Comparison of ENCODE assay signal across 32 cellular contexts in genomic region chr1:99520121-99520520, GRCh38.
DNase-seq lines count a peak whose midpoint lies in the region; ATAC-seq, FAIRE-seq and TF ChIP-seq lines count a peak whose summit lies in the region.
"Had no signal": no experiment of that assay in that cellular context is flagged by ENCODE, and none has a peak within 500 bp of the region (broad histone marks: within the 10 kb centered on the region; RNA-seq: fewer than 3 reads in every experiment).

No MANE protein-coding gene starts in this region.

- no peak overlapping the region for H2AK5ac ChIP-seq in trophoblast cell (ENCODE audit: low read length)

- H3K4me2 ChIP-seq in HepG2 (ENCODE audit: low read depth, low read length) (no peak overlapping the region), trophoblast cell (ENCODE audit: low read length) (no peak overlapping the region)
- H3K4me2 ChIP-seq: A549; BLaER1; BLaER1 treated with 17β-estradiol and CSF1 and Interleukin-3, amounts not matched to agents 10 nM and 100 nM had no signal

- H2AFZ ChIP-seq in HepG2 (ENCODE audit: low read length) (no peak overlapping the region), trophoblast cell (ENCODE audit: insufficient read depth, low read length, poor library complexity) (no peak overlapping the region)

- BruUV-seq in HepG2 (replicated peaks; lab: Mats Ljungman, UMichigan) = no TSS peak

- no peak overlapping the region for H3K4ac ChIP-seq in trophoblast cell (ENCODE audit: low read depth, low read length)

- TF ChIP-seq CTCF in HepG2 (CRISPR knock-in tag; IDR thresholded peaks at IDR 0.05) (no peak), right lobe of liver (IDR thresholded peaks at IDR 0.05) (no peak), WTC11 (IDR thresholded peaks at IDR 0.05) (no peak)

- TF ChIP-seq EP300 in HepG2 (IDR thresholded peaks at IDR 0.05; ENCODE audit: low read depth in 2 of 2, low read length in 2 of 2) = no peak
- TF ChIP-seq EP300 in HepG2 (CRISPR knock-in tag; IDR thresholded peaks at IDR 0.05; ENCODE audit: borderline replicate concordance) = no peak

- FAIRE-seq in HepG2 (lab: Jason Lieb, UNC) = no peak
- FAIRE-seq: A204.1, A549 had no signal

- DNase-seq in HepG2 (ENCODE audit: low spot score) (no peak), right lobe of liver (no peak), WTC11 (ENCODE audit: low spot score) (no peak), trophoblast cell (no peak)
- DNase-seq: 8988T; ACHN; AML-193; BE2C; C1 segment of cervical spinal cord; Caco-2; Calu3; CD4-positive, alpha-beta memory T cell; CD4-positive, alpha-beta T cell; CD4-positive, CD25-positive, alpha-beta regulatory T cell; CD8-positive, alpha-beta memory T cell; CD8-positive, alpha-beta T cell; COR-L47; DMS 273 treated with DMSO at 0.1 percent for 48 hours; DMS153; DMS53; DMS79; DMS79 treated with DMSO at 0.1 percent for 48 hours; DND-41; EL had no signal

- no peak overlapping the region for H3K27ac ChIP-seq in HepG2 (ENCODE audit: extremely low read length, insufficient read depth, low read length)
- H3K27ac ChIP-seq in right lobe of liver = no peak overlapping the region
- H3K27ac ChIP-seq in trophoblast cell (ENCODE audit: low read depth, low read length) = no peak overlapping the region
- H3K27ac ChIP-seq: 22Rv1; A549; BLaER1; BLaER1 treated with 17β-estradiol and CSF1 and Interleukin-3, amounts not matched to agents 10 nM and 100 nM; C4-2B had no signal

- in situ Hi-C loops in HepG2 (cut with HindIII; ENCODE audit: extremely low pct_ligation_motif_present, low pct_unique_long_range_greater_than_20kb) = no loop called here

- H3K4me3 Mint-ChIP-seq in WTC11 = no peak overlapping the region
- H3K4me3 Mint-ChIP-seq: B cell; CD14-positive monocyte; CD4-positive, alpha-beta memory T cell; CD4-positive, alpha-beta T cell; CD4-positive, CD25-positive, alpha-beta regulatory T cell; CD8-positive, alpha-beta memory T cell; CD8-positive, alpha-beta T cell had no signal

- H4K8ac ChIP-seq in trophoblast cell (ENCODE audit: low read depth, low read length) = no peak overlapping the region

- no peaks in the 10 kb centered on the region for H4K20me1 ChIP-seq in HepG2 (ENCODE audit: insufficient read depth, low read length)
- H4K20me1 ChIP-seq: BLaER1; BLaER1 treated with 17β-estradiol and CSF1 and Interleukin-3, amounts not matched to agents 10 nM and 100 nM had no signal

- H3K23ac ChIP-seq in trophoblast cell (ENCODE audit: low read length) = no peak overlapping the region

- CTCF ChIA-PET in HepG2 (lab: Yijun Ruan, JAX; ENCODE audit: low intra/inter-chr PET ratio, low total read pairs) (no interaction called here), WTC11 (lab: Charles Lee) (no interaction called here)

- ATAC-seq in HepG2 (no peak), right lobe of liver (no peak), WTC11 (no peak)
- ATAC-seq: A549; CD8-positive, alpha-beta T cell had no signal

- H3K9ac ChIP-seq in HepG2 (ENCODE audit: insufficient read depth, low read depth, low read length) = no peak overlapping the region
- no peak overlapping the region for H3K9ac ChIP-seq in trophoblast cell (ENCODE audit: low read length)
- H3K9ac ChIP-seq: BLaER1; BLaER1 treated with 17β-estradiol and CSF1 and Interleukin-3, amounts not matched to agents 10 nM and 100 nM had no signal

- H3K9me3 Mint-ChIP-seq in WTC11 = peaks cover 29% of the 10 kb centered on the region
- H3K9me3 Mint-ChIP-seq: CD8-positive, alpha-beta T cell had no signal

- H3K36me3 Mint-ChIP-seq in WTC11 = peaks cover 28% of the 10 kb centered on the region
- H3K36me3 Mint-ChIP-seq: CD14-positive monocyte; CD4-positive, alpha-beta memory T cell; CD4-positive, CD25-positive, alpha-beta regulatory T cell; CD8-positive, alpha-beta memory T cell; CD8-positive, alpha-beta T cell had no signal

- H2BK5ac ChIP-seq in trophoblast cell (ENCODE audit: low read depth, low read length, poor library complexity) = no peak overlapping the region

- H3K14ac ChIP-seq in trophoblast cell (ENCODE audit: low read length) = no peak overlapping the region

- no peaks in the 10 kb centered on the region for H3K9me3 ChIP-seq in HepG2 (ENCODE audit: low read length)
- H3K9me3 ChIP-seq in right lobe of liver = peaks cover 0 to 5% (median 0%) of the 10 kb centered on the region in 4 donors
- H3K9me3 ChIP-seq in trophoblast cell (ENCODE audit: insufficient read depth, low read depth, low read length) = no peaks in the 10 kb centered on the region
- H3K9me3 ChIP-seq: A549; BE2C; BLaER1; BLaER1 treated with 17β-estradiol and CSF1 and Interleukin-3, amounts not matched to agents 10 nM and 100 nM; Caco-2 had no signal

- no peaks in the 10 kb centered on the region; a peak in 1 of 5 replicates for H3K27me3 ChIP-seq in HepG2 (ENCODE audit: control insufficient read depth in 1 of 2, insufficient read depth in 2 of 2, low read length in 2 of 2)
- no peaks in the 10 kb centered on the region for H3K27me3 ChIP-seq in right lobe of liver
- H3K27me3 ChIP-seq in trophoblast cell (ENCODE audit: insufficient read depth, low read length) = no peaks in the 10 kb centered on the region
- H3K27me3 ChIP-seq: BE2C; BLaER1; BLaER1 treated with 17β-estradiol and CSF1 and Interleukin-3, amounts not matched to agents 10 nM and 100 nM had no signal

- no peak overlapping the region for H3K27ac Mint-ChIP-seq in WTC11
- H3K27ac Mint-ChIP-seq: B cell; CD14-positive monocyte; CD4-positive, alpha-beta T cell; CD8-positive, alpha-beta memory T cell; CD8-positive, alpha-beta T cell had no signal

- no peak overlapping the region for H3K18ac ChIP-seq in trophoblast cell (ENCODE audit: low read length)

- H3K4me1 ChIP-seq in HepG2 (ENCODE audit: insufficient read depth, low read length) (0 out of 2 replicates have a peak, but pooled peaks cover 3% of the 10 kb centered on the region), right lobe of liver (no peaks in the 10 kb centered on the region), trophoblast cell (ENCODE audit: control insufficient read depth in 1 of 2, insufficient read depth in 2 of 2, low read length in 2 of 2) (no peaks in the 10 kb centered on the region)
- H3K4me1 ChIP-seq: A549; BE2C; BLaER1; BLaER1 treated with 17β-estradiol and CSF1 and Interleukin-3, amounts not matched to agents 10 nM and 100 nM; Caco-2 had no signal

- no peaks in the 10 kb centered on the region for H3K27me3 Mint-ChIP-seq in WTC11 (ENCODE audit: low read depth)
- H3K27me3 Mint-ChIP-seq: B cell had no signal

- H3K79me2 ChIP-seq in HepG2 (ENCODE audit: insufficient read depth, low read length) (no peaks in the 10 kb centered on the region), trophoblast cell (ENCODE audit: control insufficient read depth, insufficient read depth, low read length, poor library complexity) (no peaks in the 10 kb centered on the region)

- H3K79me1 ChIP-seq in trophoblast cell (ENCODE audit: low read length) = no peaks in the 10 kb centered on the region

- H2BK12ac ChIP-seq in trophoblast cell (ENCODE audit: low read length) = no peak overlapping the region

- intact Hi-C loops in HepG2 (cut with micrococcal nuclease; ENCODE audit: unreplicated experiment) (no loop called here), right lobe of liver (cut with DNase I) (no loop called here)

- no peak overlapping the region for H2BK120ac ChIP-seq in trophoblast cell (ENCODE audit: insufficient read depth, low read length, poor library complexity)

- TF ChIP-seq POLR2A in HepG2 (IDR thresholded peaks at IDR 0.05; ENCODE audit: insufficient read depth in 1 of 2, low read depth in 2 of 2, low read length in 2 of 2) = no peak
- no peak for TF ChIP-seq POLR2A in right lobe of liver (IDR thresholded peaks at IDR 0.05)

- H3K4me3 ChIP-seq in HepG2 (replicated peaks in 1 of 3; ENCODE audit: insufficient read depth in 1 of 3, low read depth in 2 of 3, low read length in 3 of 3) = no peak overlapping the region
- H3K4me3 ChIP-seq in right lobe of liver = no peak overlapping the region
- no peak overlapping the region for H3K4me3 ChIP-seq in trophoblast cell (ENCODE audit: low read depth, low read length)
- H3K4me3 ChIP-seq: A549; BLaER1; BLaER1 treated with 17β-estradiol and CSF1 and Interleukin-3, amounts not matched to agents 10 nM and 100 nM had no signal

- H3K36me3 ChIP-seq in HepG2 (replicated peaks in 1 of 2; ENCODE audit: control insufficient read depth in 1 of 2, insufficient read depth in 2 of 2, low read length in 2 of 2) (no peaks in the 10 kb centered on the region), right lobe of liver (no peaks in the 10 kb centered on the region), trophoblast cell (ENCODE audit: control insufficient read depth in 1 of 2, insufficient read depth in 2 of 2, low read length in 2 of 2) (no peaks in the 10 kb centered on the region)
- H3K36me3 ChIP-seq: BE2C; BLaER1; BLaER1 treated with 17β-estradiol and CSF1 and Interleukin-3, amounts not matched to agents 10 nM and 100 nM had no signal

- no peak for TF ChIP-seq RAD21 in HepG2 (CRISPR knock-in tag; IDR thresholded peaks at IDR 0.05)

- H4K91ac ChIP-seq in trophoblast cell (ENCODE audit: low read depth, low read length) = no peak overlapping the region

- no peak overlapping the region for H4K12ac ChIP-seq in trophoblast cell (ENCODE audit: low read depth, low read length)

- H3K4me1 Mint-ChIP-seq in WTC11 = peaks cover 24% of the 10 kb centered on the region
- H3K4me1 Mint-ChIP-seq: B cell; CD14-positive monocyte; CD4-positive, alpha-beta memory T cell; CD4-positive, CD25-positive, alpha-beta regulatory T cell; CD8-positive, alpha-beta memory T cell had no signal

- POLR2A ChIA-PET in HepG2 (lab: Yijun Ruan, JAX) (no interaction called here), WTC11 (lab: Charles Lee) (no interaction called here)

TF ChIP-seq in HepG2, 621 proteins besides CTCF, POLR2A, EP300 and RAD21:
- TF ChIP-seq, protein P1, sequence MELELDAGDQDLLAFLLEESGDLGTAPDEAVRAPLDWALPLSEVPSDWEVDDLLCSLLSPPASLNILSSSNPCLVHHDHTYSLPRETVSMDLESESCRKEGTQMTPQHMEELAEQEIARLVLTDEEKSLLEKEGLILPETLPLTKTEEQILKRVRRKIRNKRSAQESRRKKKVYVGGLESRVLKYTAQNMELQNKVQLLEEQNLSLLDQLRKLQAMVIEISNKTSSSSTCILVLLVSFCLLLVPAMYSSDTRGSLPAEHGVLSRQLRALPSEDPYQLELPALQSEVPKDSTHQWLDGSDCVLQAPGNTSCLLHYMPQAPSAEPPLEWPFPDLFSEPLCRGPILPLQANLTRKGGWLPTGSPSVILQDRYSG (CRISPR knock-in tag; IDR thresholded peaks at IDR 0.05) = no peak
- peak; percentile 79; the same call in 1 of the 2 replicates for TF ChIP-seq ZNF317 (CRISPR knock-in tag; IDR thresholded peaks at IDR 0.05)

Comparison
In these comparisons a context has a peak if more than half of its experiments do, and no peak if none do; other contexts are left out.
1. Of the 50 proteins assayed by ChIP-seq in both HepG2 and WTC11: peak only in HepG2: none; only in WTC11: none; in both: ZNF317; in neither: 49.